In genomic region chr5:116732591-116732990, GRCh38 we compare ENCODE assay signal across 17 cellular contexts.
DNase-seq lines count a peak whose midpoint lies in the region.
"Had no signal": no experiment of that assay in that cellular context is flagged by ENCODE, and none has a peak within 500 bp of the region (broad histone marks: within the 10 kb centered on the region; RNA-seq: fewer than 3 reads in every experiment).

No MANE protein-coding gene starts in this region.

- no peaks in the 10 kb centered on the region for H3K36me3 ChIP-seq in mesendoderm (ENCODE audit: control insufficient read depth, insufficient read depth, low read length)
- H3K36me3 ChIP-seq: BE2C, BLaER1 had no signal

- H3K56ac ChIP-seq in mesendoderm (ENCODE audit: low read length): no peak overlapping the region

- no peak overlapping the region for H3K9ac ChIP-seq in mesendoderm (ENCODE audit: low read length)
- H3K9ac ChIP-seq: BLaER1 had no signal

- WGBS in mesendoderm (ENCODE audit: extremely low coverage, insufficient coverage, low lambda C conversion rate): no CpG with 5 or more reads among the region's 2 CpGs

- H3K4ac ChIP-seq in mesendoderm (ENCODE audit: low read depth, low read length): no peak overlapping the region

- no peak overlapping the region for H3K18ac ChIP-seq in mesendoderm (ENCODE audit: low read length)

- H2BK15ac ChIP-seq in mesendoderm (replicated peaks; ENCODE audit: low read depth): peak overlapping the region; percentile 64

- H3K79me2 ChIP-seq in mesendoderm (ENCODE audit: control insufficient read depth, insufficient read depth, low read length): no peaks in the 10 kb centered on the region

- DNase-seq in SK-N-DZ (ENCODE audit: low spot score) (peak; percentile 96), mesendoderm (peak; percentile 78), medulla oblongata (ENCODE audit: extremely low spot score) (no peak), hypothalamus (lab: John Stamatoyannopoulos, UW) (no peak), DMS114 treated with DMSO at 0.1 percent for 48 hours (lab: John Stamatoyannopoulos, UW; ENCODE audit: unreplicated experiment) (no peak)
- DNase-seq: 8988T; ACHN; BE2C; C1 segment of cervical spinal cord; CD4-positive, alpha-beta memory T cell; CD4-positive, CD25-positive, alpha-beta regulatory T cell; CD8-positive, alpha-beta memory T cell; COR-L47; DMS 273 treated with DMSO at 0.1 percent for 48 hours; DMS79 treated with DMSO at 0.1 percent for 48 hours; GF-D8 had no signal

- H2BK5ac ChIP-seq in mesendoderm (ENCODE audit: low read length): no peak overlapping the region

- H3K27ac ChIP-seq in mesendoderm (ENCODE audit: low read depth, low read length): no peak overlapping the region
- H3K27ac ChIP-seq: BLaER1 had no signal

- no peaks in the 10 kb centered on the region for H3K27me3 ChIP-seq in mesendoderm (ENCODE audit: insufficient read depth, low read length, poor library complexity)
- H3K27me3 ChIP-seq: BE2C, BLaER1 had no signal

- H3K79me1 ChIP-seq in mesendoderm (ENCODE audit: low read length): no peaks in the 10 kb centered on the region

- H3K23ac ChIP-seq in mesendoderm (ENCODE audit: low read length): no peak overlapping the region

- peaks cover 4% of the 10 kb centered on the region for H3K4me1 ChIP-seq in mesendoderm (ENCODE audit: control insufficient read depth, low read depth, low read length)
- H3K4me1 ChIP-seq: BE2C, BLaER1 had no signal

- H4K5ac ChIP-seq in mesendoderm (ENCODE audit: low read length): no peak overlapping the region

- no peak overlapping the region for H2BK120ac ChIP-seq in mesendoderm (ENCODE audit: low read depth, low read length)

- no peak overlapping the region for H3K4me2 ChIP-seq in mesendoderm (ENCODE audit: low read length)
- H3K4me2 ChIP-seq: BLaER1 had no signal

- H2AK5ac ChIP-seq in mesendoderm (ENCODE audit: low read length): no peak overlapping the region

- no peak overlapping the region for H4K8ac ChIP-seq in mesendoderm (ENCODE audit: low read depth, low read length)

- H3K4me3 ChIP-seq in mesendoderm (ENCODE audit: low read length): no peak overlapping the region
- H3K4me3 ChIP-seq: BLaER1 had no signal

Comparison
In these comparisons a context has a peak if more than half of its experiments do, and no peak if none do; other contexts are left out.
1. DNase-seq: peak in SK-N-DZ (single experiment) and mesendoderm (single experiment); none in medulla oblongata (single experiment), hypothalamus (0 of 51) and DMS114 treated with DMSO at 0.1 percent for 48 hours (single experiment).